Comparison of ENCODE assay signal across 8 cellular contexts in the genomic region with DNA sequence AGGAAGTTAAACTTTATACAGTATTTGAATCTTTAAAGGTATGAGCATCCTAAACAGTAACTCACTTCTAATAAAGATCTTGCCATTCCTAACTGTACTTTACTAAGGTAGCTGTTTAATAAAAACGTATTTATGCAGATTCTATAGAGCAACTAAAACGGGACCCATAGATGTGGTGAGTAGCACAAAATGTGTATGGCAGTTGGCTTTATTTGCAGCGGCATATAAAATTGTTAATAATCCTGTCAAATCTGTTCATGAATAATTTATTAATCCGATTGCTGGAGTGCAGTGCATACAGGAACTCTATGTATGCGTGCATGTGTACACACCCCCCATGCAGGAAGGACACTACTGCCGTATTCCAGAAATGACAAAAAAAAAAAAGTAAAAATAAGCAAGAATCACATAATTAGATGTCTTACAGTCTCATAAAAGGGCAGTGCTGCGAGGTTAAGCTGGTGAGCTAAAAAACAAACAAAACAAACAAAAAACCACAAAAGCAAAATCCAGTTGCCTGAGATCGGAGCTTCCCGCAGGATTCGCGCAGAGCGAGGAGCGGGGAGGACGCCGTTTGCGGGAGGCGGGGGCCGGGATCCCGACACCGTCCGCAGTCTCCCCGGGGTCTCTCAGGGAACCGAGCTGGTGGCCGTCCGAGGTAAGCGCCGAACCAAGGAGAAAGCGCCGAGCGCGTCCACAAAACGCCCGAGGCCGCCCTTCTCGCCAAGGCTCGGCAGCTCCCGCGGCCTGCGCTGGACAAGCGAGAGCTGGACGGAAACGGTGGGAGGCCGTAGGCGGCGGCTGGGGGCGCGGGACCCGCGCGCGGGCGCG. TPM values are rescaled to one million over a fixed set of nuclear protein-coding genes. Genes with fewer than 3 reads are reported as not detected.
A peak's percentile ranks its signal among the peaks of the same experiment; 100 is the strongest.
DNase-seq lines count a peak whose midpoint lies in the region; ATAC-seq, FAIRE-seq and TF ChIP-seq lines count a peak whose summit lies in the region.

No MANE protein-coding gene starts in this region.

- TF ChIP-seq CTCF in Calu3 (IDR thresholded peaks at IDR 0.05; ENCODE audit: unreplicated experiment), result no peak
- no peak for TF ChIP-seq CTCF in GM13976 (IDR thresholded peaks at IDR 0.05; ENCODE audit: borderline replicate concordance, control extremely low read depth, extremely low read depth, insufficient read depth, missing control alignments)

- H3K36me3 ChIP-seq in small intestine (ENCODE audit: control insufficient read depth in 2 of 2, insufficient read depth in 2 of 2, low read length in 2 of 2), result no peaks in the 10 kb centered on the region

- no TSS peak for BruUV-seq in Calu3 (replicated peaks; lab: Mats Ljungman, UMichigan)

- H3K27me3 ChIP-seq in small intestine (ENCODE audit: control insufficient read depth in 2 of 2, insufficient read depth in 2 of 2, low read length in 2 of 2), result no peaks in the 10 kb centered on the region

- peak; percentile 16 for ATAC-seq in GM19438 (IDR thresholded peaks at IDR 0.05; ENCODE audit: low read depth, unreplicated experiment)
- peak; percentile 11 for ATAC-seq in HG03460 (IDR thresholded peaks at IDR 0.05; ENCODE audit: unreplicated experiment)

- WGBS in small intestine, 3 donors, result 1 to 2% (median 1%) methylated on average over 35 to 53 of the region's 53 CpGs

- DNase-seq in Calu3 (no peak), small intestine (peak; percentile 35), Ammon's horn (ENCODE audit: low spot score) (no peak), GM13976 (ENCODE audit: low spot score) (no peak)
- DNase-seq in activated T-helper 2 cell treated with anti-CD3 and anti-CD28 coated beads, Interferon-gamma antibody, Interleukin-2, Interleukin-4, amounts not matched to agents 10 μg/mL and 5 μg/mL and 100 μg/mL, durations not matched to agents 14 hours and 24 hours and 36 hours (ENCODE audit: low spot score), result no peak

- in situ Hi-C loops in GM13976 (cut with MboI; ENCODE audit: low sequenced_read_pairs, unreplicated experiment), result no loop called here

- peak overlapping the region; percentile 68 for H3K4me3 ChIP-seq in iPS-11a (ENCODE audit: low read depth, low read length)
- peak overlapping the region; percentile 78 to 95 for H3K4me3 ChIP-seq in small intestine (ENCODE audit: low read depth in 1 of 2, low read length in 2 of 2)

- no peak for FAIRE-seq in small intestine (lab: Jason Lieb, UNC)

- peak overlapping the region; percentile 94 to 96 for H3K27ac ChIP-seq in small intestine (ENCODE audit: low read depth in 1 of 2, low read length in 1 of 2)

- CTCF ChIA-PET in Calu3 (lab: Charles Lee), result interaction anchor here (0.8 to 0.9 kb wide), 3 partner anchors 25 to 312 kb away, joined by 3 to 5 read pairs (median 4); no protein-coding TSS in a partner anchor

- H3K27ac Mint-ChIP-seq in Calu3 (ENCODE audit: unreplicated experiment), result peak overlapping the region; percentile 98
- H3K27ac Mint-ChIP-seq in activated T-helper 2 cell treated with anti-CD3 and anti-CD28 coated beads, Interferon-gamma antibody, Interleukin-2, Interleukin-4, amounts not matched to agents 10 μg/mL and 5 μg/mL and 100 μg/mL, durations not matched to agents 14 hours and 24 hours and 36 hours, result peak overlapping the region; percentile 88

- H3K9me3 ChIP-seq in small intestine (ENCODE audit: control insufficient read depth, low read depth), result no peaks in the 10 kb centered on the region

- H3K36me3 Mint-ChIP-seq in Calu3 (ENCODE audit: insufficient read depth, unreplicated experiment), result peaks cover 30% of the 10 kb centered on the region
- peaks cover 25% of the 10 kb centered on the region for H3K36me3 Mint-ChIP-seq in activated T-helper 2 cell treated with anti-CD3 and anti-CD28 coated beads, Interferon-gamma antibody, Interleukin-2, Interleukin-4, amounts not matched to agents 10 μg/mL and 5 μg/mL and 100 μg/mL, durations not matched to agents 14 hours and 24 hours and 36 hours (ENCODE audit: low read depth)

- no peaks in the 10 kb centered on the region for H3K4me1 ChIP-seq in small intestine (ENCODE audit: control insufficient read depth in 2 of 2, insufficient read depth in 1 of 2, low read depth in 1 of 2, low read length in 1 of 2)

- H3K27me3 Mint-ChIP-seq in Calu3 (ENCODE audit: unreplicated experiment), result no peaks in the 10 kb centered on the region
- H3K27me3 Mint-ChIP-seq in activated T-helper 2 cell treated with anti-CD3 and anti-CD28 coated beads, Interferon-gamma antibody, Interleukin-2, Interleukin-4, amounts not matched to agents 10 μg/mL and 5 μg/mL and 100 μg/mL, durations not matched to agents 14 hours and 24 hours and 36 hours (ENCODE audit: low read depth), result peaks cover 1% of the 10 kb centered on the region

- no peaks in the 10 kb centered on the region for H3K4me1 Mint-ChIP-seq in Calu3 (ENCODE audit: low read depth, unreplicated experiment)
- H3K4me1 Mint-ChIP-seq in activated T-helper 2 cell treated with anti-CD3 and anti-CD28 coated beads, Interferon-gamma antibody, Interleukin-2, Interleukin-4, amounts not matched to agents 10 μg/mL and 5 μg/mL and 100 μg/mL, durations not matched to agents 14 hours and 24 hours and 36 hours (ENCODE audit: low read depth), result peaks cover 40% of the 10 kb centered on the region

- intact Hi-C loops in Calu3 (cut with micrococcal nuclease; ENCODE audit: unreplicated experiment), result loop anchor here (5.0 kb wide), 2 partner anchors 88 to 313 kb away; partner anchors contain the start of gene DNAJC1
- intact Hi-C loops in activated T-helper 2 cell treated with anti-CD3 and anti-CD28 coated beads, Interferon-gamma antibody, Interleukin-2, Interleukin-4, amounts not matched to agents 10 μg/mL and 5 μg/mL and 100 μg/mL, durations not matched to agents 14 hours and 24 hours and 36 hours (cut with micrococcal nuclease), result loop anchor here (1.0 to 10.0 kb wide), 6 partner anchors 7 to 798 kb away; partner anchors contain the start of gene MLLT10

- H3K4me3 Mint-ChIP-seq in Calu3 (ENCODE audit: low read depth, unreplicated experiment), result peak overlapping the region; percentile 86
- peak overlapping the region; percentile 84 for H3K4me3 Mint-ChIP-seq in activated T-helper 2 cell treated with anti-CD3 and anti-CD28 coated beads, Interferon-gamma antibody, Interleukin-2, Interleukin-4, amounts not matched to agents 10 μg/mL and 5 μg/mL and 100 μg/mL, durations not matched to agents 14 hours and 24 hours and 36 hours (ENCODE audit: low read depth)

- no peaks in the 10 kb centered on the region for H3K9me3 Mint-ChIP-seq in Calu3 (ENCODE audit: low read depth, unreplicated experiment)
- H3K9me3 Mint-ChIP-seq in activated T-helper 2 cell treated with anti-CD3 and anti-CD28 coated beads, Interferon-gamma antibody, Interleukin-2, Interleukin-4, amounts not matched to agents 10 μg/mL and 5 μg/mL and 100 μg/mL, durations not matched to agents 14 hours and 24 hours and 36 hours, result no peaks in the 10 kb centered on the region

RNA-seq across cellular contexts. Expression of gene COMMD3, which starts 0.5 kb away (rescaled TPM):
- total RNA-seq in Calu3 (2022), result 28.9 and 39.5 TPM in 2 replicates
- total RNA-seq in activated T-helper 2 cell treated with anti-CD3 and anti-CD28 coated beads, Interferon-gamma antibody, Interleukin-2, Interleukin-4, amounts not matched to agents 10 μg/mL and 5 μg/mL and 100 μg/mL, durations not matched to agents 14 hours and 24 hours and 36 hours, result 92.1 and 105 TPM in 2 replicates
- polyA plus RNA-seq in small intestine, result 10 to 100 TPM; 44.3 to 71.8 (median 70.3) TPM

RNA-seq across cellular contexts. Expression of gene BMI1, which starts 5.2 kb away (rescaled TPM):
- 31.2 and 41.6 TPM in 2 replicates for total RNA-seq in Calu3 (2022)
- total RNA-seq in activated T-helper 2 cell treated with anti-CD3 and anti-CD28 coated beads, Interferon-gamma antibody, Interleukin-2, Interleukin-4, amounts not matched to agents 10 μg/mL and 5 μg/mL and 100 μg/mL, durations not matched to agents 14 hours and 24 hours and 36 hours, result 64.2 and 69.0 TPM in 2 replicates
- polyA plus RNA-seq in small intestine, result 10 to 100 TPM; 10.3 to 22.0 (median 17.3) TPM

RNA-seq across cellular contexts. Expression of gene SPAG6, which starts 29.6 kb away (rescaled TPM):
- not detected in 2 replicates for total RNA-seq in Calu3 (2022)
- total RNA-seq in activated T-helper 2 cell treated with anti-CD3 and anti-CD28 coated beads, Interferon-gamma antibody, Interleukin-2, Interleukin-4, amounts not matched to agents 10 μg/mL and 5 μg/mL and 100 μg/mL, durations not matched to agents 14 hours and 24 hours and 36 hours, result 0.14 and 0.62 TPM in 2 replicates
- polyA plus RNA-seq in small intestine, result under 1 TPM in 2 of 3 donors, not detected in 1; 0.04 to 0.27 TPM
